In genomic region chr2:238125127-238125885, GRCh38 we compare ENCODE assay signal across 26 cellular contexts. TPM values are rescaled to one million over a fixed set of nuclear protein-coding genes. Genes with fewer than 3 reads are reported as not detected.
A peak's percentile ranks its signal among the peaks of the same experiment; 100 is the strongest.
DNase-seq lines count a peak whose midpoint lies in the region; ATAC-seq, FAIRE-seq and TF ChIP-seq lines count a peak whose summit lies in the region.
"Had no signal": no experiment of that assay in that cellular context is flagged by ENCODE, and none has a peak within 500 bp of the region (broad histone marks: within the 10 kb centered on the region; RNA-seq: fewer than 3 reads in every experiment).

No MANE protein-coding gene starts in this region.

- 84% methylated on average over 14 of the region's 20 CpGs; no CpG with 5 or more reads in 1 of the 2 experiments for WGBS in H1 (ENCODE audit: extremely low coverage in 1 of 2, insufficient coverage in 1 of 2, insufficient read length in 1 of 2, insufficient replicate concordance in 2 of 2, low coverage in 1 of 2, low lambda C conversion rate in 2 of 2, missing lambda C conversion rate in 1 of 2), 2 experiments
- WGBS in mesenchymal stem cell = 91% methylated on average over 17 of the region's 20 CpGs

- in situ Hi-C loops in HAP-1 (cut with MboI; ENCODE audit: low sequenced_read_pairs) = no loop called here

- H2AFZ ChIP-seq in H1 (ENCODE audit: low read length) (no peak overlapping the region), mesenchymal stem cell (ENCODE audit: low read depth, low read length) (no peak overlapping the region), neural progenitor cell (replicated peaks) (no peak overlapping the region)

- no peak overlapping the region for H3K4me3 Mint-ChIP-seq in neural progenitor cell
- H3K4me3 Mint-ChIP-seq in activated naive CD4-positive, alpha-beta T cell treated with anti-CD3 and anti-CD28 coated beads for 36 hours = no peak overlapping the region
- H3K4me3 Mint-ChIP-seq: CD8-positive, alpha-beta memory T cell had no signal

- H2BK5ac ChIP-seq in H1 (ENCODE audit: low read depth, low read length) = no peak overlapping the region; the same call in 1 of the 2 replicates
- H2BK5ac ChIP-seq in mesenchymal stem cell (ENCODE audit: low read depth, low read length, poor library complexity, severe bottlenecking) = no peak overlapping the region

- no peak overlapping the region for H3K27ac Mint-ChIP-seq in neural progenitor cell
- H3K27ac Mint-ChIP-seq in activated naive CD4-positive, alpha-beta T cell treated with anti-CD3 and anti-CD28 coated beads for 36 hours = no peak overlapping the region
- H3K27ac Mint-ChIP-seq: CD8-positive, alpha-beta memory T cell had no signal

- H3K36me3 ChIP-seq in right atrium auricular region = no peaks in the 10 kb centered on the region
- no peaks in the 10 kb centered on the region; a peak in 1 of 8 replicates for H3K36me3 ChIP-seq in H1 (ENCODE audit: control insufficient read depth in 2 of 4, insufficient read depth in 4 of 4, low read length in 3 of 4)
- no peaks in the 10 kb centered on the region for H3K36me3 ChIP-seq in mesenchymal stem cell (ENCODE audit: control insufficient read depth in 1 of 2, insufficient read depth in 2 of 2, low read depth in 1 of 2, low read length in 2 of 2)
- H3K36me3 ChIP-seq in HAP-1 (replicated peaks) = no peaks in the 10 kb centered on the region
- H3K36me3 ChIP-seq in neural progenitor cell = no peaks in the 10 kb centered on the region
- H3K36me3 ChIP-seq: SJCRH30 had no signal

- H4K20me1 ChIP-seq in H1 (replicated peaks in 1 of 2; ENCODE audit: control insufficient read depth in 1 of 2, insufficient read depth in 2 of 2, low read length in 2 of 2) (peaks cover 0 to 14% of the 10 kb centered on the region in 2 experiments), neural progenitor cell (ENCODE audit: low read depth) (no peaks in the 10 kb centered on the region)

- no peaks in the 10 kb centered on the region for H3K9me3 Mint-ChIP-seq in neural progenitor cell
- no peaks in the 10 kb centered on the region for H3K9me3 Mint-ChIP-seq in activated naive CD4-positive, alpha-beta T cell treated with anti-CD3 and anti-CD28 coated beads for 36 hours
- H3K9me3 Mint-ChIP-seq: CD8-positive, alpha-beta memory T cell had no signal

- no peaks in the 10 kb centered on the region for H3K4me1 Mint-ChIP-seq in neural progenitor cell
- no peaks in the 10 kb centered on the region for H3K4me1 Mint-ChIP-seq in activated naive CD4-positive, alpha-beta T cell treated with anti-CD3 and anti-CD28 coated beads for 36 hours (ENCODE audit: low read depth)
- H3K4me1 Mint-ChIP-seq: CD8-positive, alpha-beta memory T cell had no signal

- no peak overlapping the region for H3K9ac ChIP-seq in H1 (replicated peaks in 1 of 4; ENCODE audit: extremely low read depth in 1 of 4, low read depth in 3 of 4, low read length in 3 of 4)
- no peak overlapping the region for H3K9ac ChIP-seq in mesenchymal stem cell (ENCODE audit: low read length)
- H3K9ac ChIP-seq in neural progenitor cell = no peak overlapping the region
- H3K9ac ChIP-seq: KMS-11 had no signal

- H2BK120ac ChIP-seq in H1 (replicated peaks; ENCODE audit: low read depth, low read length) (no peak overlapping the region), mesenchymal stem cell (ENCODE audit: low read depth, low read length) (no peak overlapping the region)

- no peak overlapping the region for H3K4ac ChIP-seq in H1 (replicated peaks; ENCODE audit: insufficient read length, low read depth, low read length)
- H3K4ac ChIP-seq in mesenchymal stem cell (ENCODE audit: low read depth in 1 of 2, low read length in 2 of 2) = no peak overlapping the region

- H3K23ac ChIP-seq in H1 (ENCODE audit: insufficient read length) = no peak overlapping the region
- H3K23ac ChIP-seq in mesenchymal stem cell (ENCODE audit: low read length in 2 of 2) = no peak overlapping the region

- TF ChIP-seq CTCF in right atrium auricular region (IDR thresholded peaks at IDR 0.05) = no peak
- TF ChIP-seq CTCF in H1 (IDR thresholded peaks at IDR 0.05; ENCODE audit: control extremely low read depth in 1 of 3, insufficient read depth in 1 of 3, low read depth in 1 of 3, low read length in 3 of 3) = no peak
- TF ChIP-seq CTCF in neural progenitor cell (IDR thresholded peaks at IDR 0.05) = no peak

- TF ChIP-seq POLR2A in H1 (IDR thresholded peaks at IDR 0.05; ENCODE audit: control extremely low read depth in 1 of 2, low read depth in 2 of 2, low read length in 2 of 2) = no peak

- H3K56ac ChIP-seq in H1 (replicated peaks; ENCODE audit: insufficient read length, low read depth, low read length) = no peak overlapping the region

- no peak overlapping the region for H3K4me2 ChIP-seq in H1 (ENCODE audit: insufficient read depth in 1 of 2, low read depth in 2 of 2, low read length in 2 of 2)
- no peak overlapping the region for H3K4me2 ChIP-seq in mesenchymal stem cell (ENCODE audit: low read length, poor library complexity, severe bottlenecking)
- no peak overlapping the region for H3K4me2 ChIP-seq in neural progenitor cell
- H3K4me2 ChIP-seq: KMS-11 had no signal

- H3K23me2 ChIP-seq in H1 (ENCODE audit: low read depth, low read length) = peaks cover 15% of the 10 kb centered on the region

- no peaks in the 10 kb centered on the region for H3K27me3 ChIP-seq in right atrium auricular region
- no peaks in the 10 kb centered on the region; a peak in 1 of 7 replicates for H3K27me3 ChIP-seq in H1 (replicated peaks in 1 of 4; ENCODE audit: control insufficient read depth in 3 of 4, extremely low read depth in 1 of 4, insufficient read depth in 3 of 4, low read length in 3 of 4)
- H3K27me3 ChIP-seq in mesenchymal stem cell (ENCODE audit: control insufficient read depth in 1 of 2, insufficient read depth in 1 of 2, low read length in 2 of 2) = peaks cover 23 to 30% of the 10 kb centered on the region in 2 experiments
- H3K27me3 ChIP-seq in HAP-1 (ENCODE audit: low read depth) = 0 out of 2 replicates have a peak, but pooled peaks cover 3% of the 10 kb centered on the region
- H3K27me3 ChIP-seq in neural progenitor cell = no peaks in the 10 kb centered on the region
- H3K27me3 ChIP-seq: SJCRH30 had no signal

- FAIRE-seq in H1 (lab: Jason Lieb, UNC) = no peak
- FAIRE-seq: A204.1 had no signal

- no peaks in the 10 kb centered on the region for H3K79me1 ChIP-seq in H1 (ENCODE audit: low read depth, low read length)
- no peaks in the 10 kb centered on the region for H3K79me1 ChIP-seq in mesenchymal stem cell (replicated peaks; ENCODE audit: low read length, poor library complexity, severe bottlenecking)

- no peak overlapping the region for H2BK20ac ChIP-seq in H1 (ENCODE audit: low read length)

- no peak overlapping the region for H3K4me3 ChIP-seq in right atrium auricular region
- H3K4me3 ChIP-seq in H1 (ENCODE audit: extremely low read depth in 1 of 4, insufficient read depth in 2 of 4, low read depth in 3 of 4, low read length in 4 of 4) = no peak overlapping the region
- H3K4me3 ChIP-seq in mesenchymal stem cell (ENCODE audit: insufficient read depth in 1 of 2, low read depth in 1 of 2, low read length in 2 of 2) = no peak overlapping the region
- H3K4me3 ChIP-seq in HAP-1 = no peak overlapping the region
- H3K4me3 ChIP-seq in neural progenitor cell = no peak overlapping the region
- H3K4me3 ChIP-seq: SJCRH30 had no signal

- POLR2A ChIA-PET in H1 (lab: Charles Lee; ENCODE audit: partially characterized antibody) = interaction anchor here (1.1 to 1.8 kb wide), 2 partner anchors 9 to 24 kb away, joined by 3 to 4 read pairs; no protein-coding TSS in a partner anchor

- no peaks in the 10 kb centered on the region for H3K36me3 Mint-ChIP-seq in neural progenitor cell
- H3K36me3 Mint-ChIP-seq in activated naive CD4-positive, alpha-beta T cell treated with anti-CD3 and anti-CD28 coated beads for 36 hours (ENCODE audit: low read depth) = no peaks in the 10 kb centered on the region
- H3K36me3 Mint-ChIP-seq: CD8-positive, alpha-beta memory T cell had no signal

- DNase-seq in left cardiac atrium = peak; percentile 8
- DNase-seq in right atrium auricular region (ENCODE audit: low spot score) = no peak
- DNase-seq in H1 (ENCODE audit: low read depth in 1 of 2, low spot score in 2 of 2) = no peak
- no peak for DNase-seq in mesenchymal stem cell
- DNase-seq in HAP-1 (ENCODE audit: low spot score in 2 of 2) = no peak
- DNase-seq in neural progenitor cell (ENCODE audit: low spot score) = no peak
- DNase-seq in activated naive CD4-positive, alpha-beta T cell treated with anti-CD3 and anti-CD28 coated beads for 36 hours = no peak
- DNase-seq: Calu3, DMS153, EL, GF-D8, HCEC 1CT, NCI-H1105, NCI-H1694, NCI-H2081, NCI-H2171, NCI-H345, NCI-H524 treated with DMSO at 0.1 percent for 48 hours, NCI-H82, SJCRH30 had no signal

- no peak overlapping the region for H3K14ac ChIP-seq in H1 (ENCODE audit: insufficient read length)
- no peak overlapping the region for H3K14ac ChIP-seq in mesenchymal stem cell (ENCODE audit: low read length in 2 of 2)

- H3K27ac ChIP-seq in right atrium auricular region (no peak overlapping the region), H1 (ENCODE audit: low read depth, low read length) (no peak overlapping the region), mesenchymal stem cell (ENCODE audit: low read length, poor library complexity, severe bottlenecking) (no peak overlapping the region), neural progenitor cell (no peak overlapping the region)
- H3K27ac ChIP-seq: C4-2B, KMS-11, SJCRH30 had no signal

- 0 out of 2 replicates have a peak overlapping the region, but pooled peaks have one; percentile 94 for H2AK5ac ChIP-seq in H1 (ENCODE audit: low read depth, low read length)
- H2AK5ac ChIP-seq in mesenchymal stem cell (ENCODE audit: low read length, severe bottlenecking) = no peak overlapping the region

- H4K91ac ChIP-seq in H1 (replicated peaks; ENCODE audit: insufficient read length, low read length) (no peak overlapping the region), mesenchymal stem cell (ENCODE audit: low read length) (peak overlapping the region; percentile 9)

- TF ChIP-seq RAD21 in H1 (IDR thresholded peaks at IDR 0.05 in 1 of 2, conservative IDR thresholded peaks at IDR 0.05 in 1 of 2; ENCODE audit: low read depth in 2 of 2, low read length in 2 of 2) = no peak

- H2BK15ac ChIP-seq in H1 (ENCODE audit: low read length) = no peak overlapping the region
- H2BK15ac ChIP-seq in mesenchymal stem cell (ENCODE audit: low read depth, poor library complexity, severe bottlenecking) = no peak overlapping the region

- H3K18ac ChIP-seq in H1 (ENCODE audit: extremely low read depth, low read length) = no peak overlapping the region
- H3K18ac ChIP-seq in mesenchymal stem cell (ENCODE audit: low read depth in 1 of 2, low read length in 2 of 2) = no peak overlapping the region

- H4K5ac ChIP-seq in H1 (ENCODE audit: insufficient read length, low read depth, low read length) = no peak overlapping the region

- H3K9me3 ChIP-seq in right atrium auricular region (no peaks in the 10 kb centered on the region), H1 (ENCODE audit: insufficient read depth in 2 of 2, low read depth in 1 of 2, low read length in 1 of 2) (0 out of 4 replicates have a peak, but pooled peaks cover 0 to 4% of the 10 kb centered on the region in 2 experiments), mesenchymal stem cell (ENCODE audit: control insufficient read depth, low read length) (no peaks in the 10 kb centered on the region), HAP-1 (no peaks in the 10 kb centered on the region), neural progenitor cell (ENCODE audit: low read depth) (no peaks in the 10 kb centered on the region)

- TF ChIP-seq EP300 in H1 (IDR thresholded peaks at IDR 0.05; ENCODE audit: borderline replicate concordance in 1 of 2, low read depth in 2 of 2, low read length in 2 of 2) = no peak

- H4K8ac ChIP-seq in H1 (ENCODE audit: extremely low read depth, insufficient read depth, low read length) (no peak overlapping the region), mesenchymal stem cell (ENCODE audit: low read length) (no peak overlapping the region)

- intact Hi-C loops in left cardiac atrium (cut with DNase I) = no loop called here
- intact Hi-C loops in activated naive CD4-positive, alpha-beta T cell treated with anti-CD3 and anti-CD28 coated beads for 36 hours (cut with micrococcal nuclease) = no loop called here

- H3K4me1 ChIP-seq in right atrium auricular region = peaks cover 0 to 11% of the 10 kb centered on the region in 2 donors
- H3K4me1 ChIP-seq in H1 (replicated peaks in 1 of 4; ENCODE audit: control insufficient read depth in 3 of 4, insufficient read depth in 4 of 4, low read length in 3 of 4) = peaks cover 0 to 17% (median under 1%) of the 10 kb centered on the region in 4 experiments; a peak in 2 of 7 replicates
- H3K4me1 ChIP-seq in mesenchymal stem cell (ENCODE audit: control insufficient read depth, insufficient read depth, low read depth, low read length) = peaks cover 8% of the 10 kb centered on the region
- H3K4me1 ChIP-seq in HAP-1 = no peaks in the 10 kb centered on the region
- peaks cover 5% of the 10 kb centered on the region for H3K4me1 ChIP-seq in neural progenitor cell

- H3F3A ChIP-seq in neural progenitor cell (ENCODE audit: low read depth) = peaks cover 9% of the 10 kb centered on the region

- H2BK12ac ChIP-seq in H1 (ENCODE audit: low read depth, low read length) (no peak overlapping the region), mesenchymal stem cell (ENCODE audit: low read length in 2 of 2) (no peak overlapping the region)

- CTCF ChIA-PET in H1 (lab: Charles Lee; ENCODE audit: partially characterized antibody) = interaction anchor here (1.6 kb wide), 1 partner anchor 14 kb away, joined by 4 read pairs; no protein-coding TSS in a partner anchor
- CTCF ChIA-PET in activated naive CD4-positive, alpha-beta T cell treated with anti-CD3 and anti-CD28 coated beads for 36 hours (lab: Charles Lee) = no interaction called here

- no peak for ATAC-seq in left cardiac atrium
- ATAC-seq: Panc1 had no signal

- no peaks in the 10 kb centered on the region for H3K79me2 ChIP-seq in H1 (ENCODE audit: control insufficient read depth in 1 of 2, insufficient read depth in 2 of 2, low read length in 2 of 2)
- no peaks in the 10 kb centered on the region for H3K79me2 ChIP-seq in neural progenitor cell (ENCODE audit: low read depth)

- no peaks in the 10 kb centered on the region for H3K27me3 Mint-ChIP-seq in neural progenitor cell (ENCODE audit: insufficient read depth, low read depth)
- H3K27me3 Mint-ChIP-seq in activated naive CD4-positive, alpha-beta T cell treated with anti-CD3 and anti-CD28 coated beads for 36 hours (ENCODE audit: low read depth) = no peaks in the 10 kb centered on the region

RNA-seq across cellular contexts. Expression of gene KLHL30, which starts 13.2 kb away (rescaled TPM):
- 10 to 100 TPM; 15.8 to 16.6 TPM for total RNA-seq in left cardiac atrium
- total RNA-seq in right atrium auricular region = 10 to 100 TPM; 24.9 to 29.0 TPM
- 0.08 TPM in 1 of 2 replicates, not detected in the other for total RNA-seq in H1 (2021; fragmentation: NEBNext Ultra II Directional; extraction: Animal tissue kit (Norgen Biotek cat#: 25700))
- 0.03 TPM in 1 of 2 replicates, not detected in the other for polyA plus RNA-seq in H1 (2011; rRNA removed)
- polyA plus RNA-seq in H1 (2011; cell fraction: cytosol; rRNA removed) = 0.01 TPM
- polyA plus RNA-seq in H1 (2011; cell fraction: nucleus; rRNA removed) = 0.07 TPM
- polyA plus RNA-seq in H1 (2012, experiment 1 of 2) = not detected in 4 replicates
- not detected for polyA plus RNA-seq in H1 (2012, experiment 2 of 2)
- not detected for polyA plus RNA-seq in H1 (2013, experiment 1 of 2)
- polyA plus RNA-seq in H1 (2013, experiment 2 of 2) = not detected
- polyA minus RNA-seq in H1 (2011; rRNA and poly(A)+ RNA removed) = not detected in 2 replicates
- polyA minus RNA-seq in H1 (2011; cell fraction: cytosol; rRNA and poly(A)+ RNA removed) = not detected
- polyA minus RNA-seq in H1 (2011; cell fraction: nucleus; rRNA and poly(A)+ RNA removed) = not detected
- 0.58 TPM for polyA plus RNA-seq in mesenchymal stem cell (2013, experiment 1 of 2)
- polyA plus RNA-seq in mesenchymal stem cell (2013, experiment 2 of 2) = 0.52 TPM
- 0.06 TPM in 1 of 2 replicates, not detected in the other for total RNA-seq in neural progenitor cell (ENCODE audit: low replicate concordance)
- not detected for total RNA-seq in activated naive CD4-positive, alpha-beta T cell treated with anti-CD3 and anti-CD28 coated beads for 36 hours
- total RNA-seq: CD8-positive, alpha-beta memory T cell; HT1080 had no signal
- polyA plus RNA-seq: CD8-positive, alpha-beta memory T cell had no signal

RNA-seq across cellular contexts. Expression of gene ESPNL, which starts 25.2 kb away (rescaled TPM):
- under 1 TPM; 0.15 to 0.26 TPM for total RNA-seq in left cardiac atrium
- total RNA-seq in right atrium auricular region = 1 to 10 TPM in 1 of 2 donors, under 1 TPM in 1; 0.26 to 2.0 TPM
- total RNA-seq in H1 (2021; fragmentation: NEBNext Ultra II Directional; extraction: Animal tissue kit (Norgen Biotek cat#: 25700)) = 1.3 and 1.8 TPM in 2 replicates
- 0.68 and 1.6 TPM in 2 replicates for polyA plus RNA-seq in H1 (2011; rRNA removed)
- polyA plus RNA-seq in H1 (2011; cell fraction: cytosol; rRNA removed) = 1.3 TPM
- 2.8 TPM for polyA plus RNA-seq in H1 (2011; cell fraction: nucleus; rRNA removed)
- 0.54 to 1.2 TPM (median 0.82 TPM) in 4 replicates for polyA plus RNA-seq in H1 (2012, experiment 1 of 2)
- polyA plus RNA-seq in H1 (2012, experiment 2 of 2) = 0.66 TPM
- 0.75 TPM for polyA plus RNA-seq in H1 (2013, experiment 1 of 2)
- 0.64 TPM for polyA plus RNA-seq in H1 (2013, experiment 2 of 2)
- polyA minus RNA-seq in H1 (2011; rRNA and poly(A)+ RNA removed) = 0.15 and 0.60 TPM in 2 replicates
- polyA minus RNA-seq in H1 (2011; cell fraction: cytosol; rRNA and poly(A)+ RNA removed) = 0.73 TPM
- polyA minus RNA-seq in H1 (2011; cell fraction: nucleus; rRNA and poly(A)+ RNA removed) = 1.2 TPM
- 0.19 TPM for polyA plus RNA-seq in mesenchymal stem cell (2013, experiment 1 of 2)
- 0.32 TPM for polyA plus RNA-seq in mesenchymal stem cell (2013, experiment 2 of 2)
- 0.58 and 0.59 TPM in 2 replicates for total RNA-seq in neural progenitor cell (ENCODE audit: low replicate concordance)
- under 1 TPM; 0.05 to 0.15 TPM for total RNA-seq in activated naive CD4-positive, alpha-beta T cell treated with anti-CD3 and anti-CD28 coated beads for 36 hours
- total RNA-seq: CD8-positive, alpha-beta memory T cell had no signal
- polyA plus RNA-seq: CD8-positive, alpha-beta memory T cell had no signal

RNA-seq across cellular contexts. Expression of gene ERFE, which starts 33.5 kb away (rescaled TPM):
- total RNA-seq in left cardiac atrium (1 to 10 TPM in 1 of 2 donors, not detected in 1; 1.2 TPM), right atrium auricular region (1 to 10 TPM in 1 of 2 donors, under 1 TPM in 1; 0.33 to 1.5 TPM), neural progenitor cell (ENCODE audit: low replicate concordance) (0.09 TPM in 1 of 2 replicates, not detected in the other)
- total RNA-seq in H1 (2021; fragmentation: NEBNext Ultra II Directional; extraction: Animal tissue kit (Norgen Biotek cat#: 25700)) = 1.8 and 2.5 TPM in 2 replicates
- polyA plus RNA-seq in H1 (2011; rRNA removed) = 3.6 and 5.1 TPM in 2 replicates
- polyA plus RNA-seq in H1 (2011; cell fraction: cytosol; rRNA removed) = 4.8 TPM
- polyA plus RNA-seq in H1 (2011; cell fraction: nucleus; rRNA removed) = 10.3 TPM
- polyA plus RNA-seq in H1 (2012, experiment 1 of 2) = 2.8 to 3.5 TPM (median 2.8 TPM) in 4 replicates
- polyA plus RNA-seq in H1 (2012, experiment 2 of 2) = 3.2 TPM
- polyA plus RNA-seq in H1 (2013, experiment 1 of 2) = 3.1 TPM
- polyA plus RNA-seq in H1 (2013, experiment 2 of 2) = 2.8 TPM
- 1.1 and 1.3 TPM in 2 replicates for polyA minus RNA-seq in H1 (2011; rRNA and poly(A)+ RNA removed)
- polyA minus RNA-seq in H1 (2011; cell fraction: cytosol; rRNA and poly(A)+ RNA removed) = 2.8 TPM
- polyA minus RNA-seq in H1 (2011; cell fraction: nucleus; rRNA and poly(A)+ RNA removed) = 1.4 TPM
- 2.3 TPM for polyA plus RNA-seq in mesenchymal stem cell (2013, experiment 1 of 2)
- polyA plus RNA-seq in mesenchymal stem cell (2013, experiment 2 of 2) = 2.3 TPM
- total RNA-seq in activated naive CD4-positive, alpha-beta T cell treated with anti-CD3 and anti-CD28 coated beads for 36 hours = under 1 TPM in 1 of 2 experiments, not detected in 1; 0.40 TPM
- polyA plus RNA-seq: CD8-positive, alpha-beta memory T cell had no signal

Comparison
In these comparisons a context has a peak if more than half of its experiments do, and no peak if none do; other contexts are left out.
1. RNA of gene KLHL30, which starts 13.2 kb away (total RNA-seq): 24.9 to 29.0 TPM in right atrium auricular region and 15.8 to 16.6 TPM in left cardiac atrium; 0.08 TPM in H1, 0.06 TPM in neural progenitor cell and not detected in activated naive CD4-positive, alpha-beta T cell treated with anti-CD3 and anti-CD28 coated beads for 36 hours; every median in the first group is over 10 times any median in the second.